ENCODE assay signal across 10 cellular contexts in the genomic region with DNA sequence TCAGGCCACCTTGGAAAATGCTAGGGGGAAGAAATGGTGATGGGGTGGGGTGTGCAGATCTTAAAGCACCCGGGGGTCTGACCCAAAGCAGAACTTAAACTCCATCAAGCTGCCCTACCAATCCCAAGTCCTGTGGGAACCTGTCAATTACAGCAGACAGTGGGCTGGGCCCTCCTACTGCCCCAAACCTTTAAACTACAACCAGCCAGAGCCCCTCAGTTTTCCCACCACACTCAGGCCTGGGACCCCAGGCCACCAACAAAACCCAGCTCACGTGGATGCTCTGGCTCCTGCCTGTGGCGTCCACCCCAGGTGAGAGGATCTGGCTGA. TPM values are rescaled to one million over a fixed set of nuclear protein-coding genes. Genes with fewer than 3 reads are reported as not detected.
DNase-seq lines count a peak whose midpoint lies in the region; ATAC-seq, FAIRE-seq and TF ChIP-seq lines count a peak whose summit lies in the region.
"Had no signal": no experiment of that assay in that cellular context is flagged by ENCODE, and none has a peak within 500 bp of the region (broad histone marks: within the 10 kb centered on the region; RNA-seq: fewer than 3 reads in every experiment).

No MANE protein-coding gene starts in this region.

- peaks cover 46% of the 10 kb centered on the region for H3K79me2 ChIP-seq in HCT116 (ENCODE audit: insufficient read depth, low read length)

- intact Hi-C loops in HCT116 (cut with micrococcal nuclease), result no loop called here

- CTCF ChIA-PET in HCT116 (lab: Charles Lee), result interaction anchor here (1.1 to 4.7 kb wide), 4 partner anchors 27 to 53 kb away, joined by 3 to 54 read pairs (median 6); no protein-coding TSS in a partner anchor
- CTCF ChIA-PET in activated CD4-positive, alpha-beta memory T cell treated with anti-CD3 and anti-CD28 coated beads, Interleukin-2, amount 10 ng/mL, durations not matched to agents 7 days and 5 days (lab: Charles Lee), result interaction anchor here (0.9 to 11.2 kb wide), 5 partner anchors 14 to 53 kb away, joined by 3 to 261 read pairs (median 13); no protein-coding TSS in a partner anchor

- H3K9me3 ChIP-seq in HCT116 (ENCODE audit: control insufficient read depth in 1 of 2, insufficient read depth in 1 of 2, low read depth in 1 of 2, low read length in 2 of 2) (no peaks in the 10 kb centered on the region), iPS-20b (ENCODE audit: insufficient read depth, low read depth, low read length) (no peaks in the 10 kb centered on the region), small intestine (ENCODE audit: control insufficient read depth, low read depth) (no peaks in the 10 kb centered on the region)

- H3K27me3 Mint-ChIP-seq in activated CD4-positive, alpha-beta memory T cell treated with anti-CD3 and anti-CD28 coated beads, Interleukin-2, amount 10 ng/mL, durations not matched to agents 7 days and 5 days, result peaks cover 7% of the 10 kb centered on the region

- H3K27ac Mint-ChIP-seq in activated CD4-positive, alpha-beta memory T cell treated with anti-CD3 and anti-CD28 coated beads, Interleukin-2, amount 10 ng/mL, durations not matched to agents 7 days and 5 days, result no peak overlapping the region

- no peaks in the 10 kb centered on the region for H4K20me1 ChIP-seq in HCT116 (ENCODE audit: insufficient read depth)

- POLR2A ChIA-PET in HCT116 (lab: Charles Lee), result interaction anchor here (1.1 to 5.0 kb wide), 5 partner anchors 15 to 116 kb away, joined by 4 to 31 read pairs (median 5); partner anchors contain the start of gene NUFIP2
- POLR2A ChIA-PET in activated CD4-positive, alpha-beta memory T cell treated with anti-CD3 and anti-CD28 coated beads, Interleukin-2, amount 10 ng/mL, durations not matched to agents 7 days and 5 days (lab: Charles Lee), result interaction anchor here (1.0 to 5.7 kb wide), 9 partner anchors 16 to 117 kb away, joined by 3 to 38 read pairs (median 6); partner anchors contain the start of gene NUFIP2

- BruUV-seq in HCT116 (replicated peaks; lab: Mats Ljungman, UMichigan), result no TSS peak

- FAIRE-seq in small intestine (lab: Jason Lieb, UNC), result no peak
- FAIRE-seq: colon had no signal

- H3K9ac ChIP-seq in HCT116 (ENCODE audit: low read length) (peak overlapping the region; percentile 83), iPS-20b (ENCODE audit: low read depth, low read length) (peak overlapping the region; percentile 69; the same call in 1 of the 2 replicates)

- H3K4me2 ChIP-seq in HCT116 (ENCODE audit: low read length), result peak overlapping the region; percentile 94

- H3K36me3 ChIP-seq in HCT116 (ENCODE audit: control insufficient read depth in 1 of 2, insufficient read depth in 2 of 2, low read length in 2 of 2) (no peaks in the 10 kb centered on the region), iPS-20b (ENCODE audit: insufficient read depth, low read depth, low read length) (no peaks in the 10 kb centered on the region), small intestine (ENCODE audit: control insufficient read depth in 2 of 2, insufficient read depth in 2 of 2, low read length in 2 of 2) (no peaks in the 10 kb centered on the region)

- no peaks in the 10 kb centered on the region for H3K9me2 ChIP-seq in HCT116 (ENCODE audit: insufficient read depth)

- H3K9me3 Mint-ChIP-seq in activated CD4-positive, alpha-beta memory T cell treated with anti-CD3 and anti-CD28 coated beads, Interleukin-2, amount 10 ng/mL, durations not matched to agents 7 days and 5 days, result no peaks in the 10 kb centered on the region

- no peak for TF ChIP-seq POLR2A in HCT116 (IDR thresholded peaks at IDR 0.05; ENCODE audit: borderline replicate concordance, extremely low read depth, insufficient read depth, insufficient read length)

- no peaks in the 10 kb centered on the region for H3K36me3 Mint-ChIP-seq in activated CD4-positive, alpha-beta memory T cell treated with anti-CD3 and anti-CD28 coated beads, Interleukin-2, amount 10 ng/mL, durations not matched to agents 7 days and 5 days (ENCODE audit: low read depth)

- RAD21 ChIA-PET in HCT116 (lab: Charles Lee; ENCODE audit: low non-redundant PET in 1 of 2, low total read pairs in 2 of 2, uncharacterized antibody in 2 of 2, unreplicated experiment in 2 of 2), result interaction anchor here (1.2 to 1.4 kb wide), 3 partner anchors 28 to 30 kb away, joined by 3 to 5 read pairs (median 4); no protein-coding TSS in a partner anchor

- 19 to 58% (median 44%) methylated on average over 3 of the region's 3 CpGs for WGBS in small intestine, 3 donors

- H3K4me3 Mint-ChIP-seq in activated CD4-positive, alpha-beta memory T cell treated with anti-CD3 and anti-CD28 coated beads, Interleukin-2, amount 10 ng/mL, durations not matched to agents 7 days and 5 days, result peak overlapping the region; percentile 77

- H3K4me1 ChIP-seq in HCT116 (ENCODE audit: control insufficient read depth in 1 of 2, insufficient read depth in 2 of 2, low read length in 2 of 2) (peaks cover 32 to 54% of the 10 kb centered on the region in 2 experiments), iPS-20b (ENCODE audit: insufficient read depth, low read length) (peaks cover 24% of the 10 kb centered on the region), small intestine (ENCODE audit: control insufficient read depth in 2 of 2, insufficient read depth in 1 of 2, low read depth in 1 of 2, low read length in 1 of 2) (peaks cover 0 to 4% of the 10 kb centered on the region in 2 donors)

- H3K4me1 Mint-ChIP-seq in activated CD4-positive, alpha-beta memory T cell treated with anti-CD3 and anti-CD28 coated beads, Interleukin-2, amount 10 ng/mL, durations not matched to agents 7 days and 5 days, result peaks cover 40% of the 10 kb centered on the region

- ATAC-seq in HCT116 (no peak), GM19035 (IDR thresholded peaks at IDR 0.05; ENCODE audit: unreplicated experiment) (no peak), GM21515 (IDR thresholded peaks at IDR 0.05; ENCODE audit: unreplicated experiment) (no peak), HG03469 (IDR thresholded peaks at IDR 0.05; ENCODE audit: unreplicated experiment) (no peak)

- no peak for TF ChIP-seq RAD21 in HCT116 (IDR thresholded peaks at IDR 0.05; ENCODE audit: low read depth)

- H3K27ac ChIP-seq in HCT116 (ENCODE audit: low read depth, low read length) (peak overlapping the region; percentile 85), iPS-20b (ENCODE audit: low read length) (no peak overlapping the region), small intestine (ENCODE audit: low read depth in 1 of 2, low read length in 1 of 2) (peak overlapping the region; percentile 89 to 97)

- peak overlapping the region; percentile 8 to 64; a peak in 3 of 4 replicates for H3K4me3 ChIP-seq in HCT116 (replicated peaks in 1 of 2; ENCODE audit: low read depth in 1 of 2, low read length in 2 of 2)
- peak overlapping the region; percentile 88; the same call in 1 of the 2 replicates for H3K4me3 ChIP-seq in iPS-20b (ENCODE audit: low read length)
- peak overlapping the region in 1 of 2 donors; percentile 79 for H3K4me3 ChIP-seq in small intestine (ENCODE audit: low read depth in 1 of 2, low read length in 2 of 2)

- DNase-seq in HCT116 (ENCODE audit: low read depth, low spot score) (no peak), small intestine (no peak), RPMI8226 (no peak)
- DNase-seq in activated CD4-positive, alpha-beta memory T cell treated with anti-CD3 and anti-CD28 coated beads, Interleukin-2, amount 10 ng/mL, durations not matched to agents 7 days and 5 days, result no peak
- DNase-seq: NCI-H1092 treated with DMSO at 0.1 percent for 48 hours had no signal

- no peak overlapping the region for H2AFZ ChIP-seq in HCT116 (ENCODE audit: low read depth, low read length, poor library complexity, severe bottlenecking)

- TF ChIP-seq CTCF in HCT116 (IDR thresholded peaks at IDR 0.05 in 2 of 3, conservative IDR thresholded peaks at IDR 0.05 in 1 of 3; ENCODE audit: borderline replicate concordance in 1 of 3, insufficient read depth in 1 of 3, low read depth in 2 of 3, low read length in 2 of 3), result no peak

- no peaks in the 10 kb centered on the region for H3K27me3 ChIP-seq in HCT116 (ENCODE audit: insufficient read depth, low read length)
- peaks cover 18% of the 10 kb centered on the region for H3K27me3 ChIP-seq in iPS-20b (ENCODE audit: insufficient read depth, low read length)
- H3K27me3 ChIP-seq in small intestine (ENCODE audit: control insufficient read depth in 2 of 2, insufficient read depth in 2 of 2, low read length in 2 of 2), result no peaks in the 10 kb centered on the region

TF ChIP-seq in HCT116, 20 proteins besides CTCF, POLR2A, EP300 and RAD21 (continues in another document):
- TF ChIP-seq CEBPB (IDR thresholded peaks at IDR 0.05; ENCODE audit: low read depth) (no peak), ZBTB33 (IDR thresholded peaks at IDR 0.05; ENCODE audit: extremely low read depth, insufficient replicate concordance, low read length) (no peak), TCF7L2 (IDR thresholded peaks at IDR 0.05; ENCODE audit: borderline replicate concordance, extremely low read depth, insufficient read depth, insufficient read length) (no peak), POLR2AphosphoS5 (IDR thresholded peaks at IDR 0.05; ENCODE audit: low read depth, low read length) (no peak), EZH2phosphoT487 (IDR thresholded peaks at IDR 0.05; ENCODE audit: borderline replicate concordance) (no peak), ELF1 (IDR thresholded peaks at IDR 0.05; ENCODE audit: borderline replicate concordance, low read depth) (no peak), CBX3 (IDR thresholded peaks at IDR 0.05; ENCODE audit: low read depth) (no peak)
- TF ChIP-seq, protein P1, sequence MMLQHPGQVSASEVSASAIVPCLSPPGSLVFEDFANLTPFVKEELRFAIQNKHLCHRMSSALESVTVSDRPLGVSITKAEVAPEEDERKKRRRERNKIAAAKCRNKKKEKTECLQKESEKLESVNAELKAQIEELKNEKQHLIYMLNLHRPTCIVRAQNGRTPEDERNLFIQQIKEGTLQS (IDR thresholded peaks at IDR 0.05), result no peak

RNA-seq across cellular contexts. Expression of gene MYO18A, which starts 2.7 kb away (rescaled TPM):
- 37.2 TPM for total RNA-seq in HCT116 (2021; ENCODE audit: unreplicated experiment)
- 33.8 and 36.0 TPM in 2 replicates for polyA plus RNA-seq in HCT116 (2012)
- 100 to 1,000 TPM in 1 of 2 experiments, 10 to 100 TPM in 1; 92.6 to 100 TPM for total RNA-seq in activated CD4-positive, alpha-beta memory T cell treated with anti-CD3 and anti-CD28 coated beads, Interleukin-2, amount 10 ng/mL, durations not matched to agents 7 days and 5 days
- polyA plus RNA-seq in small intestine, result 10 to 100 TPM; 42.9 to 66.9 (median 61.9) TPM
